ENCODE assay signal across 25 cellular contexts in genomic region chr3:129031476-129032215, GRCh38. TPM values are rescaled to one million over a fixed set of nuclear protein-coding genes. Genes with fewer than 3 reads are reported as not detected.
DNase-seq lines count a peak whose midpoint lies in the region; ATAC-seq and TF ChIP-seq lines count a peak whose summit lies in the region.
"Had no signal": no experiment of that assay in that cellular context is flagged by ENCODE, and none has a peak within 500 bp of the region (broad histone marks: within the 10 kb centered on the region; RNA-seq: fewer than 3 reads in every experiment).

No MANE protein-coding gene starts in this region.

- H3K9me3 ChIP-seq in BLaER1 treated with 17β-estradiol and CSF1 and Interleukin-3, amounts not matched to agents 10 nM and 100 nM (replicated peaks in 1 of 11): peaks cover 5 to 14% (median 9%) of the 10 kb centered on the region in 11 experiments; a peak in 16 of 22 replicates
- H3K9me3 ChIP-seq: BE2C, Caco-2, SJSA1 had no signal

- H3K27ac Mint-ChIP-seq in nephron: peak overlapping the region; percentile 7 to 78 (median 67)
- H3K27ac Mint-ChIP-seq in stimulated activated effector memory CD8-positive, alpha-beta T cell treated with anti-CD3 and anti-CD28 coated beads, Interleukin-12 subunit alpha, Interleukin-12 subunit beta, amount 100 ng/mL, for 72 hours: peak overlapping the region; percentile 52
- H3K27ac Mint-ChIP-seq: CD4-positive, alpha-beta T cell; IgD-negative memory B cell had no signal

- peak; percentile 31 for DNase-seq in LHCN-M2 (ENCODE audit: low read depth)
- no peak for DNase-seq in stimulated activated effector memory CD8-positive, alpha-beta T cell treated with anti-CD3 and anti-CD28 coated beads, Interleukin-12 subunit alpha, Interleukin-12 subunit beta, amount 100 ng/mL, for 72 hours (ENCODE audit: low spot score in 2 of 2)
- no peak for DNase-seq in activated T-cell treated with anti-CD3 and anti-CD28 coated beads for 4 hours
- DNase-seq in HUDEP-2 (lab: John Stamatoyannopoulos, UW; ENCODE audit: unreplicated experiment in 76 of 76): no peak
- DNase-seq: BE2C; Caco-2; CD4-positive, alpha-beta T cell; GM23248; HCEC 1CT; MV-4-11; NCI-H1105 treated with DMSO at 0.1 percent for 48 hours; NCI-H2029 treated with DMSO at 0.1 percent for 48 hours; NCI-H2171; NCI-H345; NCI-H524; NCI-H82 had no signal

- H3K4me2 ChIP-seq in BLaER1 treated with 17β-estradiol and CSF1 and Interleukin-3, amounts not matched to agents 10 nM and 100 nM: peak overlapping the region in 8 of 11 experiments; percentile 51 to 85 (median 77); a peak in 16 of 22 replicates

- no peak for TF ChIP-seq CTCF in nephron (IDR thresholded peaks at IDR 0.05; ENCODE audit: unreplicated experiment in 3 of 3)

- peaks cover 10% of the 10 kb centered on the region for H3K27me3 Mint-ChIP-seq in nephron (ENCODE audit: low read depth)
- H3K27me3 Mint-ChIP-seq: CD4-positive, alpha-beta T cell had no signal

- peaks cover 28 to 68% (median 62%) of the 10 kb centered on the region in 10 experiments for H3K4me1 ChIP-seq in BLaER1 treated with 17β-estradiol and CSF1 and Interleukin-3, amounts not matched to agents 10 nM and 100 nM

- H4K20me1 ChIP-seq in BLaER1 treated with 17β-estradiol and CSF1 and Interleukin-3, amounts not matched to agents 10 nM and 100 nM: no peaks in the 10 kb centered on the region

- H3K27me3 ChIP-seq in BLaER1 treated with 17β-estradiol and CSF1 and Interleukin-3, amounts not matched to agents 10 nM and 100 nM: peaks cover 0 to 3% (median 0%) of the 10 kb centered on the region in 11 experiments; a peak in 1 of 22 replicates
- H3K27me3 ChIP-seq: BE2C, SJSA1 had no signal

- H3K27ac ChIP-seq in BLaER1 treated with 17β-estradiol and CSF1 and Interleukin-3, amounts not matched to agents 10 nM and 100 nM: peak overlapping the region in 1 of 11 experiments; percentile 15; a peak in 1 of 22 replicates
- H3K27ac ChIP-seq: GM23248, SJSA1 had no signal

- H3K9me3 Mint-ChIP-seq in nephron: no peaks in the 10 kb centered on the region
- no peaks in the 10 kb centered on the region for H3K9me3 Mint-ChIP-seq in stimulated activated effector memory CD8-positive, alpha-beta T cell treated with anti-CD3 and anti-CD28 coated beads, Interleukin-12 subunit alpha, Interleukin-12 subunit beta, amount 100 ng/mL, for 72 hours
- H3K9me3 Mint-ChIP-seq: CD4-positive, alpha-beta T cell; IgD-negative memory B cell had no signal

- no peak overlapping the region for H3K4me3 ChIP-seq in BLaER1 treated with 17β-estradiol and CSF1 and Interleukin-3, amounts not matched to agents 10 nM and 100 nM
- H3K4me3 ChIP-seq: GM23248, SJSA1 had no signal

- peak overlapping the region in 1 of 11 experiments; percentile 1; a peak in 1 of 22 replicates for H3K9ac ChIP-seq in BLaER1 treated with 17β-estradiol and CSF1 and Interleukin-3, amounts not matched to agents 10 nM and 100 nM
- H3K9ac ChIP-seq: GM23248 had no signal

- peaks cover 20% of the 10 kb centered on the region for H3K4me1 Mint-ChIP-seq in nephron
- peaks cover 6% of the 10 kb centered on the region for H3K4me1 Mint-ChIP-seq in stimulated activated effector memory CD8-positive, alpha-beta T cell treated with anti-CD3 and anti-CD28 coated beads, Interleukin-12 subunit alpha, Interleukin-12 subunit beta, amount 100 ng/mL, for 72 hours

- H3K4me3 Mint-ChIP-seq in nephron: no peak overlapping the region
- no peak overlapping the region for H3K4me3 Mint-ChIP-seq in stimulated activated effector memory CD8-positive, alpha-beta T cell treated with anti-CD3 and anti-CD28 coated beads, Interleukin-12 subunit alpha, Interleukin-12 subunit beta, amount 100 ng/mL, for 72 hours
- H3K4me3 Mint-ChIP-seq: CD4-positive, alpha-beta T cell had no signal

- H3K36me3 Mint-ChIP-seq in nephron (ENCODE audit: low read depth): no peaks in the 10 kb centered on the region
- H3K36me3 Mint-ChIP-seq in stimulated activated effector memory CD8-positive, alpha-beta T cell treated with anti-CD3 and anti-CD28 coated beads, Interleukin-12 subunit alpha, Interleukin-12 subunit beta, amount 100 ng/mL, for 72 hours: no peaks in the 10 kb centered on the region
- H3K36me3 Mint-ChIP-seq: IgD-negative memory B cell had no signal

- ATAC-seq in stimulated activated effector memory CD8-positive, alpha-beta T cell treated with anti-CD3 and anti-CD28 coated beads, Interleukin-12 subunit alpha, Interleukin-12 subunit beta, amount 100 ng/mL, for 72 hours: no peak
- ATAC-seq in HG03521 (IDR thresholded peaks at IDR 0.05; ENCODE audit: unreplicated experiment): no peak
- ATAC-seq: Panc1 had no signal

- H3K36me3 ChIP-seq in BLaER1 treated with 17β-estradiol and CSF1 and Interleukin-3, amounts not matched to agents 10 nM and 100 nM: no peaks in the 10 kb centered on the region
- H3K36me3 ChIP-seq: BE2C, SJSA1 had no signal

RNA-seq across cellular contexts. Expression of gene GP9, which starts 28.9 kb away (rescaled TPM):
- not detected in 2 replicates for total RNA-seq in LHCN-M2 (2014; rRNA removed)
- not detected for polyA plus RNA-seq in LHCN-M2 (2012)
- total RNA-seq: A673; Caco-2; CD4-positive, alpha-beta T cell; G401; GM23248; M059J; SJSA1 had no signal
- polyA plus RNA-seq: GM23248 had no signal

RNA-seq across cellular contexts. Expression of gene EFCC1, which starts 30.5 kb away (rescaled TPM):
- total RNA-seq in LHCN-M2 (2014; rRNA removed): not detected in 2 replicates
- polyA plus RNA-seq in LHCN-M2 (2012): not detected
- total RNA-seq: A673, G401, GM23248, M059J had no signal
- polyA plus RNA-seq: GM23248, IgD-negative memory B cell had no signal

RNA-seq across cellular contexts. Expression of gene CFAP92, which starts 37.8 kb away (rescaled TPM):
- total RNA-seq in LHCN-M2 (2014; rRNA removed): not detected in 2 replicates
- 0.02 TPM for polyA plus RNA-seq in LHCN-M2 (2012)
- total RNA-seq: A673, G401, GM23248 had no signal
- polyA plus RNA-seq: GM23248, IgD-negative memory B cell had no signal
